15 cellular contexts compared by ENCODE assay signal in genomic region chr5:99936911-99937310, GRCh38.
DNase-seq lines count a peak whose midpoint lies in the region; ATAC-seq, FAIRE-seq and TF ChIP-seq lines count a peak whose summit lies in the region.
"Had no signal": no experiment of that assay in that cellular context is flagged by ENCODE, and none has a peak within 500 bp of the region (broad histone marks: within the 10 kb centered on the region; RNA-seq: fewer than 3 reads in every experiment).

No MANE protein-coding gene starts in this region.

- no peak overlapping the region for H4K91ac ChIP-seq in mesenchymal stem cell (ENCODE audit: low read length)

- no peak overlapping the region for H2BK15ac ChIP-seq in mesenchymal stem cell (ENCODE audit: low read depth, poor library complexity, severe bottlenecking)

- H3K27me3 Mint-ChIP-seq in activated naive CD8-positive, alpha-beta T cell treated with anti-CD3 and anti-CD28 coated beads, Interleukin-2, amount 50 U/mL, for 24 hours: no peaks in the 10 kb centered on the region
- no peaks in the 10 kb centered on the region for H3K27me3 Mint-ChIP-seq in activated naive CD8-positive, alpha-beta T cell treated with anti-CD3 and anti-CD28 coated beads for 36 hours
- H3K27me3 Mint-ChIP-seq: CD4-positive, alpha-beta T cell had no signal

- no peak overlapping the region for H3K4ac ChIP-seq in mesenchymal stem cell (ENCODE audit: low read depth in 1 of 2, low read length in 2 of 2)

- H3K4me1 ChIP-seq in PC-3 (ENCODE audit: insufficient read depth, low read length) (no peaks in the 10 kb centered on the region), mesenchymal stem cell (ENCODE audit: control insufficient read depth, insufficient read depth, low read depth, low read length) (no peaks in the 10 kb centered on the region), stomach (no peaks in the 10 kb centered on the region)

- H2AK5ac ChIP-seq in mesenchymal stem cell (ENCODE audit: low read length, severe bottlenecking): no peak overlapping the region

- H4K8ac ChIP-seq in mesenchymal stem cell (ENCODE audit: low read length): no peak overlapping the region

- no peak overlapping the region for H3K4me3 ChIP-seq in PC-3 (ENCODE audit: low read length)
- no peak overlapping the region for H3K4me3 ChIP-seq in mesenchymal stem cell (ENCODE audit: insufficient read depth in 1 of 2, low read depth in 1 of 2, low read length in 2 of 2)
- H3K4me3 ChIP-seq in stomach: no peak overlapping the region
- H3K4me3 ChIP-seq: GM23338 had no signal

- no peaks in the 10 kb centered on the region for H3K4me1 Mint-ChIP-seq in activated naive CD8-positive, alpha-beta T cell treated with anti-CD3 and anti-CD28 coated beads, Interleukin-2, amount 50 U/mL, for 24 hours
- H3K4me1 Mint-ChIP-seq in activated naive CD8-positive, alpha-beta T cell treated with anti-CD3 and anti-CD28 coated beads for 36 hours: no peaks in the 10 kb centered on the region
- H3K4me1 Mint-ChIP-seq: GM23338 had no signal

- no peak for FAIRE-seq in HTR-8/SVneo (lab: Jason Lieb, UNC)
- FAIRE-seq: H54 had no signal

- no peak overlapping the region for H3K14ac ChIP-seq in mesenchymal stem cell (ENCODE audit: low read length in 2 of 2)

- no peak overlapping the region for H2BK5ac ChIP-seq in mesenchymal stem cell (ENCODE audit: low read depth, low read length, poor library complexity, severe bottlenecking)

- intact Hi-C loops in PC-3 (cut with micrococcal nuclease): no loop called here
- intact Hi-C loops in stomach (cut with DNase I; ENCODE audit: low total_unique reads): no loop called here

- H3K4me2 ChIP-seq in PC-3 (ENCODE audit: low read length) (no peak overlapping the region), mesenchymal stem cell (ENCODE audit: low read length, poor library complexity, severe bottlenecking) (no peak overlapping the region)
- H3K4me2 ChIP-seq: GM23338 had no signal

- no peaks in the 10 kb centered on the region for H3K9me2 ChIP-seq in PC-3 (replicated peaks; ENCODE audit: low read length)

- no peak for TF ChIP-seq CTCF in PC-3 (conservative IDR thresholded peaks at IDR 0.05; ENCODE audit: low read depth, low read length)
- TF ChIP-seq CTCF in stomach (IDR thresholded peaks at IDR 0.05): no peak

- no peaks in the 10 kb centered on the region for H3K9me3 Mint-ChIP-seq in activated naive CD8-positive, alpha-beta T cell treated with anti-CD3 and anti-CD28 coated beads, Interleukin-2, amount 50 U/mL, for 24 hours
- H3K9me3 Mint-ChIP-seq in activated naive CD8-positive, alpha-beta T cell treated with anti-CD3 and anti-CD28 coated beads for 36 hours: no peaks in the 10 kb centered on the region
- H3K9me3 Mint-ChIP-seq: GM23338 had no signal

- no peak overlapping the region for H3K4me3 Mint-ChIP-seq in activated naive CD8-positive, alpha-beta T cell treated with anti-CD3 and anti-CD28 coated beads, Interleukin-2, amount 50 U/mL, for 24 hours
- H3K4me3 Mint-ChIP-seq in activated naive CD8-positive, alpha-beta T cell treated with anti-CD3 and anti-CD28 coated beads for 36 hours: no peak overlapping the region
- H3K4me3 Mint-ChIP-seq: CD4-positive, alpha-beta T cell; GM23338 had no signal

- H3K9ac ChIP-seq in PC-3 (ENCODE audit: low read length): no peak overlapping the region
- H3K9ac ChIP-seq in mesenchymal stem cell (ENCODE audit: low read length): no peak overlapping the region

- POLR2A ChIA-PET in PC-3 (lab: Charles Lee; ENCODE audit: unreplicated experiment): no interaction called here

- no peaks in the 10 kb centered on the region for H3K36me3 ChIP-seq in PC-3 (ENCODE audit: low read depth, low read length)
- H3K36me3 ChIP-seq in mesenchymal stem cell (ENCODE audit: control insufficient read depth in 1 of 2, insufficient read depth in 2 of 2, low read depth in 1 of 2, low read length in 2 of 2): no peaks in the 10 kb centered on the region
- H3K36me3 ChIP-seq in stomach: no peaks in the 10 kb centered on the region

- no peak overlapping the region for H3K18ac ChIP-seq in mesenchymal stem cell (ENCODE audit: low read depth in 1 of 2, low read length in 2 of 2)

- H3K27ac ChIP-seq in PC-3 (ENCODE audit: low read length): no peak overlapping the region
- H3K27ac ChIP-seq in mesenchymal stem cell (ENCODE audit: low read length, poor library complexity, severe bottlenecking): no peak overlapping the region
- no peak overlapping the region for H3K27ac ChIP-seq in stomach
- H3K27ac ChIP-seq: C4-2B had no signal

- TF ChIP-seq EP300 in stomach (IDR thresholded peaks at IDR 0.05): no peak

- H3K79me1 ChIP-seq in mesenchymal stem cell (replicated peaks; ENCODE audit: low read length, poor library complexity, severe bottlenecking): no peaks in the 10 kb centered on the region

- CTCF ChIA-PET in PC-3 (lab: Charles Lee): no interaction called here

- H2AFZ ChIP-seq in PC-3 (ENCODE audit: low read length) (no peak overlapping the region), mesenchymal stem cell (ENCODE audit: low read depth, low read length) (no peak overlapping the region)
- H2AFZ ChIP-seq: GM23338 had no signal

- peak; percentile 20 for ATAC-seq in activated naive CD8-positive, alpha-beta T cell treated with anti-CD3 and anti-CD28 coated beads, Interleukin-2, amount 50 U/mL, for 24 hours
- ATAC-seq in PC-3 (peak; percentile 85), HG03457 (IDR thresholded peaks at IDR 0.05; ENCODE audit: unreplicated experiment) (no peak)
- ATAC-seq: GM23338 had no signal

- no CpG with 5 or more reads among the region's 1 CpG for WGBS in mesenchymal stem cell
- WGBS in stomach, 5 donors: 0 to 24% (median 15%) methylated on average over 1 of the region's 1 CpG

- no peak overlapping the region for H2BK120ac ChIP-seq in mesenchymal stem cell (ENCODE audit: low read depth, low read length)

- H3K9me3 ChIP-seq in PC-3 (ENCODE audit: low read length) (no peaks in the 10 kb centered on the region), mesenchymal stem cell (ENCODE audit: control insufficient read depth, low read length) (no peaks in the 10 kb centered on the region), stomach (no peaks in the 10 kb centered on the region)

- H3K27me3 ChIP-seq in PC-3 (ENCODE audit: low read length): no peaks in the 10 kb centered on the region
- no peaks in the 10 kb centered on the region for H3K27me3 ChIP-seq in mesenchymal stem cell (ENCODE audit: control insufficient read depth in 1 of 2, insufficient read depth in 1 of 2, low read length in 2 of 2)
- H3K27me3 ChIP-seq in stomach: no peaks in the 10 kb centered on the region

- no peak overlapping the region for H3K27ac Mint-ChIP-seq in activated naive CD8-positive, alpha-beta T cell treated with anti-CD3 and anti-CD28 coated beads, Interleukin-2, amount 50 U/mL, for 24 hours
- no peak overlapping the region for H3K27ac Mint-ChIP-seq in activated naive CD8-positive, alpha-beta T cell treated with anti-CD3 and anti-CD28 coated beads for 36 hours
- H3K27ac Mint-ChIP-seq: CD4-positive, alpha-beta T cell; GM23338 had no signal

- no peak for TF ChIP-seq POLR2A in stomach (IDR thresholded peaks at IDR 0.05)

- H4K20me1 ChIP-seq in PC-3 (ENCODE audit: low read length): no peaks in the 10 kb centered on the region

- H3K36me3 Mint-ChIP-seq in activated naive CD8-positive, alpha-beta T cell treated with anti-CD3 and anti-CD28 coated beads, Interleukin-2, amount 50 U/mL, for 24 hours (ENCODE audit: low read depth): no peaks in the 10 kb centered on the region
- no peaks in the 10 kb centered on the region for H3K36me3 Mint-ChIP-seq in activated naive CD8-positive, alpha-beta T cell treated with anti-CD3 and anti-CD28 coated beads for 36 hours

- DNase-seq in activated naive CD8-positive, alpha-beta T cell treated with anti-CD3 and anti-CD28 coated beads, Interleukin-2, amount 50 U/mL, for 24 hours: no peak
- no peak for DNase-seq in activated naive CD8-positive, alpha-beta T cell treated with anti-CD3 and anti-CD28 coated beads for 36 hours
- DNase-seq in PC-3: peak; percentile 24
- peak; percentile 0 for DNase-seq in mesenchymal stem cell
- DNase-seq in HTR-8/SVneo (ENCODE audit: insufficient read length, low spot score): no peak
- DNase-seq in stomach: no peak
- DNase-seq: AML-193; CD4-positive, alpha-beta T cell; DMS79 treated with DMSO at 0.1 percent for 48 hours; GF-D8; HCEC 1CT had no signal

- no peak overlapping the region for H2BK12ac ChIP-seq in mesenchymal stem cell (ENCODE audit: low read length in 2 of 2)

- no peaks in the 10 kb centered on the region for H3K79me2 ChIP-seq in PC-3 (ENCODE audit: low read length)

- no peak overlapping the region for H3K23ac ChIP-seq in mesenchymal stem cell (ENCODE audit: low read length in 2 of 2)

- no peaks in the 10 kb centered on the region for H3F3A ChIP-seq in PC-3 (ENCODE audit: low read length, unreplicated experiment)

- no TSS peak for BruUV-seq in PC-3 (replicated peaks; lab: Mats Ljungman, UMichigan)

Comparison
In these comparisons a context has a peak if more than half of its experiments do, and no peak if none do; other contexts are left out.
1. DNase-seq: peak in PC-3 (single experiment) and mesenchymal stem cell (single experiment); none in activated naive CD8-positive, alpha-beta T cell treated with anti-CD3 and anti-CD28 coated beads, Interleukin-2, amount 50 U/mL, for 24 hours (single experiment), activated naive CD8-positive, alpha-beta T cell treated with anti-CD3 and anti-CD28 coated beads for 36 hours (single experiment), HTR-8/SVneo (single experiment) and stomach (single experiment).